16 cellular contexts compared by ENCODE assay signal in genomic region chr7:158582089-158582456, GRCh38. TPM values are rescaled to one million over a fixed set of nuclear protein-coding genes. Genes with fewer than 3 reads are reported as not detected.
A peak's percentile ranks its signal among the peaks of the same experiment; 100 is the strongest.
DNase-seq lines count a peak whose midpoint lies in the region; ATAC-seq, FAIRE-seq and TF ChIP-seq lines count a peak whose summit lies in the region.
"Had no signal": no experiment of that assay in that cellular context is flagged by ENCODE, and none has a peak within 500 bp of the region (broad histone marks: within the 10 kb centered on the region; RNA-seq: fewer than 3 reads in every experiment).

No MANE protein-coding gene starts in this region.

- H3K9me3 ChIP-seq in pancreas (no peaks in the 10 kb centered on the region), prostate gland (no peaks in the 10 kb centered on the region)

- H3K4me3 ChIP-seq in pancreas (no peak overlapping the region), prostate gland (no peak overlapping the region)
- H3K4me3 ChIP-seq: heart right ventricle, right atrium auricular region had no signal

- WGBS in pancreas, 2 donors = 30 to 32% methylated on average over 6 of the region's 6 CpGs
- WGBS in prostate gland = 76% methylated on average over 6 of the region's 6 CpGs

- TF ChIP-seq CTCF in pancreas (IDR thresholded peaks at IDR 0.05) = no peak
- no peak for TF ChIP-seq CTCF in prostate gland (IDR thresholded peaks at IDR 0.05)

- DNase-seq in NCI-H2107 treated with DMSO at 0.1 percent for 48 hours (lab: John Stamatoyannopoulos, UW; ENCODE audit: unreplicated experiment) = peak; percentile 42
- no peak for DNase-seq in NCI-H2107 (lab: John Stamatoyannopoulos, UW)
- DNase-seq in NCI-H2029 (lab: John Stamatoyannopoulos, UW) = peak; percentile 90
- DNase-seq in SK-N-DZ (ENCODE audit: low spot score) = peak; percentile 32
- DNase-seq in pancreas = peak in 2 of 6 donors; percentile 45 to 73
- no peak for DNase-seq in prostate gland (ENCODE audit: low spot score)
- DNase-seq in dermis blood vessel endothelial cell = no peak
- DNase-seq: activated CD8-positive, alpha-beta memory T cell treated with anti-CD3 and anti-CD28 coated beads, Interleukin-2, amount 50 U/mL, for 4 hours; activated naive CD8-positive, alpha-beta T cell treated with anti-CD3 and anti-CD28 coated beads, Interleukin-2, amount 50 U/mL, for 24 hours; cortex of kidney; heart right ventricle; naive B cell; T-helper 17 cell had no signal

- ATAC-seq in pancreas (peak; percentile 66 to 78 (median 74)), HG02798 (IDR thresholded peaks at IDR 0.05; ENCODE audit: poor library complexity, unreplicated experiment) (no peak)
- ATAC-seq: activated naive CD8-positive, alpha-beta T cell treated with anti-CD3 and anti-CD28 coated beads, Interleukin-2, amount 50 U/mL, for 24 hours; heart right ventricle; T-helper 17 cell had no signal

- H3K27me3 ChIP-seq in pancreas (no peaks in the 10 kb centered on the region), prostate gland (replicated peaks; ENCODE audit: insufficient read depth) (no peaks in the 10 kb centered on the region)

- peak overlapping the region in 3 of 4 donors; percentile 53 to 87 (median 74) for H3K27ac ChIP-seq in pancreas
- H3K27ac ChIP-seq in prostate gland = peak overlapping the region in 1 of 2 donors; percentile 19
- H3K27ac ChIP-seq: heart right ventricle, right atrium auricular region had no signal

- FAIRE-seq in pancreas (lab: Jason Lieb, UNC) = no peak
- FAIRE-seq: G401.6 had no signal

- TF ChIP-seq POLR2A in prostate gland (IDR thresholded peaks at IDR 0.05) = no peak

- intact Hi-C loops in pancreas (cut with DNase I) = no loop called here
- intact Hi-C loops in prostate gland (cut with DNase I) = no loop called here

- H3K4me1 ChIP-seq in pancreas (peaks cover 20 to 44% (median 42%) of the 10 kb centered on the region in 3 donors), prostate gland (replicated peaks) (no peaks in the 10 kb centered on the region)

- H3K36me3 ChIP-seq in pancreas = no peaks in the 10 kb centered on the region
- H3K36me3 ChIP-seq in prostate gland = no peaks in the 10 kb centered on the region
- H3K36me3 ChIP-seq: heart right ventricle, right atrium auricular region had no signal

RNA-seq across cellular contexts. Expression of gene PTPRN2, which starts 5.5 kb away (rescaled TPM):
- polyA plus RNA-seq in SK-N-DZ (2014; cell fraction: cytosol; rRNA removed) = 14.0 and 19.0 TPM in 2 replicates
- polyA plus RNA-seq in SK-N-DZ (2014; cell fraction: nucleus; rRNA removed) = 7.1 and 9.5 TPM in 2 replicates
- total RNA-seq in pancreas (10 to 100 TPM; 12.4 to 40.7 (median 31.8) TPM), prostate gland (10 to 100 TPM; 26.1 to 55.5 TPM), dermis blood vessel endothelial cell (2.1 and 2.2 TPM in 2 replicates)
- polyA plus RNA-seq in pancreas = 10 to 100 TPM; 12.2 to 49.2 TPM

Comparison
In these comparisons a context has a peak if more than half of its experiments do, and no peak if none do; other contexts are left out.
1. DNase-seq: peak in NCI-H2107 treated with DMSO at 0.1 percent for 48 hours (single experiment), NCI-H2029 (single experiment) and SK-N-DZ (single experiment); none in NCI-H2107 (single experiment), prostate gland (single experiment) and dermis blood vessel endothelial cell (single experiment).